Comparison of ENCODE assay signal across 9 cellular contexts in the genomic region with DNA sequence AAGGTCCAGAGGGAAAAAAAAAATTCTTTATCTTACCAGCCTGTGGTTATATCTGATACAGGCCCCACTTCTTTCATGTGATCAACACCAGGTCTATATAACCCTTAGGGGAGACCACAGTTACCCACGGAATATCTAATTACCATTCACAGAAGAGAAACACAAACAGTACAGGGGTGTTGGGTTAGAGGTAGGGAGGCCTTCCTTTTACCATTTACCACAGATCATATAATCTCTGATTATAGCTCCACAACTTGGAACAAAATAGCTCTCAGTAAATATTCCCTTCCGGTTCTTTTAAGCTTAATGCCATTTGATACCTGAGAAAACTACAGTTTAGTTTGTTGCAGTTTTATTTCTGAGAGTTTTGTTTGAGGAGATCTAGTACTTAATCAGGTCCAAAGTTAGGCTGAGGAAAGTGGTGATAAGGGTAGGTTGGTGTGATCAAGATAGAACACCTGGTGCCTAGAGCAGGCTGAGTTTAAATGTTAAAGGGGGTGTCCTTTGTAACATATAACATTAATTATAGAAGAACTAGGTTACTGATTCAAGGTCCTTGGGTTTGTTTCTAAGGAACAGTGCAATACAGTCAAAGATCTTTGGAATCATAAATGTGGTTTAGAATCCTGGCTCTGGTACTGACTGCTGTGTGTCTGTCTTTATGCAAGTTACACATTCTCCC. TPM values are rescaled to one million over a fixed set of nuclear protein-coding genes. Genes with fewer than 3 reads are reported as not detected.
DNase-seq lines count a peak whose midpoint lies in the region; ATAC-seq, FAIRE-seq and TF ChIP-seq lines count a peak whose summit lies in the region.
"Had no signal": no experiment of that assay in that cellular context is flagged by ENCODE, and none has a peak within 500 bp of the region (broad histone marks: within the 10 kb centered on the region; RNA-seq: fewer than 3 reads in every experiment).

No MANE protein-coding gene starts in this region.

- no peak overlapping the region for H4K8ac ChIP-seq in mesendoderm (ENCODE audit: low read depth, low read length)

- no peak overlapping the region for H3K56ac ChIP-seq in mesendoderm (ENCODE audit: low read length)

- no peak overlapping the region for H2BK15ac ChIP-seq in mesendoderm (replicated peaks; ENCODE audit: low read depth)

- no peak overlapping the region for H3K4ac ChIP-seq in mesendoderm (ENCODE audit: low read depth, low read length)

- H3K36me3 ChIP-seq in OCI-LY7 (ENCODE audit: insufficient read depth, low read length) (no peaks in the 10 kb centered on the region; the same call in 1 of the 2 replicates), small intestine (ENCODE audit: control insufficient read depth in 2 of 2, insufficient read depth in 2 of 2, low read length in 2 of 2) (no peaks in the 10 kb centered on the region), mesendoderm (ENCODE audit: control insufficient read depth, insufficient read depth, low read length) (no peaks in the 10 kb centered on the region)
- H3K36me3 ChIP-seq: SJCRH30 had no signal

- TF ChIP-seq CTCF in OCI-LY7 (conservative IDR thresholded peaks at IDR 0.05; ENCODE audit: low read length): no peak

- H3K79me1 ChIP-seq in mesendoderm (ENCODE audit: low read length): peaks cover 1% of the 10 kb centered on the region

- H3K9ac ChIP-seq in mesendoderm (ENCODE audit: low read length): no peak overlapping the region

- ATAC-seq in GM18909 (IDR thresholded peaks at IDR 0.05; ENCODE audit: poor library complexity, unreplicated experiment) (no peak), HG03159 (IDR thresholded peaks at IDR 0.05; ENCODE audit: unreplicated experiment) (no peak)

- CTCF ChIA-PET in OCI-LY7 (lab: Charles Lee; ENCODE audit: unreplicated experiment): no interaction called here

- intact Hi-C loops in OCI-LY7 (cut with micrococcal nuclease; ENCODE audit: unreplicated experiment): no loop called here

- H3K18ac ChIP-seq in mesendoderm (ENCODE audit: low read length): no peak overlapping the region

- H3K79me2 ChIP-seq in OCI-LY7 (ENCODE audit: insufficient read depth, low read depth, low read length) (peaks cover 92% of the 10 kb centered on the region), mesendoderm (ENCODE audit: control insufficient read depth, insufficient read depth, low read length) (no peaks in the 10 kb centered on the region)

- no peak overlapping the region for H2BK120ac ChIP-seq in mesendoderm (ENCODE audit: low read depth, low read length)

- 5 to 42% (median 21%) methylated on average over 2 of the region's 2 CpGs for WGBS in small intestine, 3 donors
- WGBS in mesendoderm (ENCODE audit: extremely low coverage, insufficient coverage, low lambda C conversion rate): no CpG with 5 or more reads among the region's 2 CpGs

- H3K4me1 ChIP-seq in OCI-LY7 (ENCODE audit: insufficient read depth, low read length, poor library complexity, severe bottlenecking) (peaks cover 47% of the 10 kb centered on the region), small intestine (ENCODE audit: control insufficient read depth in 2 of 2, insufficient read depth in 1 of 2, low read depth in 1 of 2, low read length in 1 of 2) (peaks cover 7 to 8% of the 10 kb centered on the region in 2 donors), mesendoderm (ENCODE audit: control insufficient read depth, low read depth, low read length) (peaks cover 8% of the 10 kb centered on the region)

- H2BK5ac ChIP-seq in mesendoderm (ENCODE audit: low read length): no peak overlapping the region

- no peak overlapping the region for H3K23ac ChIP-seq in mesendoderm (ENCODE audit: low read length)

- peak overlapping the region; percentile 92 for H3K4me2 ChIP-seq in OCI-LY7 (ENCODE audit: low read length)
- no peak overlapping the region for H3K4me2 ChIP-seq in mesendoderm (ENCODE audit: low read length)

- no peak overlapping the region for H4K5ac ChIP-seq in mesendoderm (ENCODE audit: low read length)

- no peaks in the 10 kb centered on the region for H3K9me3 ChIP-seq in OCI-LY7 (ENCODE audit: low read length)
- no peaks in the 10 kb centered on the region for H3K9me3 ChIP-seq in small intestine (ENCODE audit: control insufficient read depth, low read depth)
- H3K9me3 ChIP-seq: SJCRH30 had no signal

- no peak for FAIRE-seq in small intestine (lab: Jason Lieb, UNC)

- H3K4me3 ChIP-seq in OCI-LY7 (ENCODE audit: low read depth, low read length, poor library complexity, severe bottlenecking) (peak overlapping the region; percentile 64), small intestine (ENCODE audit: low read depth in 1 of 2, low read length in 2 of 2) (no peak overlapping the region), mesendoderm (ENCODE audit: low read length) (no peak overlapping the region)
- H3K4me3 ChIP-seq: SJCRH30 had no signal

- DNase-seq in NCI-H345 (lab: John Stamatoyannopoulos, UW) (peak; percentile 28), NCI-H345 treated with DMSO at 0.1 percent for 48 hours (lab: John Stamatoyannopoulos, UW; ENCODE audit: unreplicated experiment) (no peak), OCI-LY7 (ENCODE audit: low spot score) (peak; percentile 11), fibroblast of peridontal ligament (ENCODE audit: extremely low read depth) (peak; percentile 30), small intestine (peak; percentile 65), mesendoderm (no peak)

- H2AK5ac ChIP-seq in mesendoderm (ENCODE audit: low read length): no peak overlapping the region

- no peaks in the 10 kb centered on the region for H3K9me2 ChIP-seq in OCI-LY7 (ENCODE audit: insufficient read depth, low read length)

- no peaks in the 10 kb centered on the region; the same call in 1 of the 2 replicates for H4K20me1 ChIP-seq in OCI-LY7 (ENCODE audit: insufficient read depth, low read length)

- POLR2A ChIA-PET in OCI-LY7 (lab: Charles Lee): interaction anchor here (0.6 to 2.0 kb wide), 5 partner anchors 14 to 346 kb away, joined by 3 to 14 read pairs (median 3); partner anchors contain the start of gene EPB41

- no peaks in the 10 kb centered on the region for H3K27me3 ChIP-seq in small intestine (ENCODE audit: control insufficient read depth in 2 of 2, insufficient read depth in 2 of 2, low read length in 2 of 2)
- no peaks in the 10 kb centered on the region for H3K27me3 ChIP-seq in mesendoderm (ENCODE audit: insufficient read depth, low read length, poor library complexity)
- H3K27me3 ChIP-seq: SJCRH30 had no signal

- H2AFZ ChIP-seq in OCI-LY7 (ENCODE audit: low read length): no peak overlapping the region

- no TSS peak for BruUV-seq in OCI-LY7 (replicated peaks; lab: Mats Ljungman, UMichigan)

- H3K27ac ChIP-seq in OCI-LY7 (ENCODE audit: low read depth, low read length, poor library complexity, severe bottlenecking) (peak overlapping the region; percentile 93), small intestine (ENCODE audit: low read depth in 1 of 2, low read length in 1 of 2) (peak overlapping the region; percentile 60 to 83), mesendoderm (ENCODE audit: low read depth, low read length) (no peak overlapping the region)

RNA-seq across cellular contexts. Expression of gene EPB41, which starts 14.1 kb away (rescaled TPM):
- 103 and 109 TPM in 2 replicates for total RNA-seq in OCI-LY7 (2014; rRNA removed; shearing (Covaris generic))
- 102 and 123 TPM in 2 replicates for total RNA-seq in OCI-LY7 (2022)
- 10 to 100 TPM; 14.9 to 21.5 (median 19.5) TPM for polyA plus RNA-seq in small intestine
- polyA plus RNA-seq in mesendoderm (2013, experiment 1 of 2): 40.0 TPM
- polyA plus RNA-seq in mesendoderm (2013, experiment 2 of 2): 41.4 TPM

Comparison
In these comparisons a context has a peak if more than half of its experiments do, and no peak if none do; other contexts are left out.
1. DNase-seq: peak in NCI-H345 (single experiment), OCI-LY7 (single experiment), fibroblast of peridontal ligament (single experiment) and small intestine (single experiment); none in NCI-H345 treated with DMSO at 0.1 percent for 48 hours (single experiment) and mesendoderm (single experiment).